ENCODE assay signal across 16 cellular contexts in the genomic region with DNA sequence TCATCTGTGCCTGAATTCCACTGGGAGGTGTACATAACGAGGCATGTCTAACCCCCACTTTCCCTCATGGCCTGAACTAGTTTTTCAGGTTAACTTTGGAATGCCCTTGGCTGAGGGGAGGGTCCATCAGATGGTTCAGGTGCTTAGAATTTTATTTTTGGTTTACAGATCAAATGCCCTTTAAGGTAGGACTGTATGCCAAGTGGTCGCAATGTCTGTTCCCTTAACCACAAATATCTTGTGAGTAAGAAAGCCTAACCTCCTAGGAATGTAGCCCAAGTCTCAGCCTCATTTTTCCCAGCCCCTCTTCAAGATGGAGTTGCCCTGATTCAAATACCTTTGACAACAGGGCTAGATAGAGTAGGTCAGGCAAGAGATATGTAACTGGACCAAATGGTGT.
DNase-seq lines count a peak whose midpoint lies in the region; ATAC-seq and FAIRE-seq lines count a peak whose summit lies in the region.
"Had no signal": no experiment of that assay in that cellular context is flagged by ENCODE, and none has a peak within 500 bp of the region (broad histone marks: within the 10 kb centered on the region; RNA-seq: fewer than 3 reads in every experiment).

No MANE protein-coding gene starts in this region.

- no peaks in the 10 kb centered on the region for H3K4me1 Mint-ChIP-seq in activated T-cell treated with anti-CD3 and anti-CD28 coated beads, Interleukin-2, amount 50 U/mL, for 72 hours (ENCODE audit: low read depth)

- H3K4me1 ChIP-seq in small intestine (ENCODE audit: control insufficient read depth in 2 of 2, insufficient read depth in 1 of 2, low read depth in 1 of 2, low read length in 1 of 2) = no peaks in the 10 kb centered on the region

- no peaks in the 10 kb centered on the region for H3K36me3 ChIP-seq in small intestine (ENCODE audit: control insufficient read depth in 2 of 2, insufficient read depth in 2 of 2, low read length in 2 of 2)
- H3K36me3 ChIP-seq: MG63 had no signal

- H3K9me3 Mint-ChIP-seq in activated T-cell treated with anti-CD3 and anti-CD28 coated beads, Interleukin-2, amount 50 U/mL, for 72 hours = no peaks in the 10 kb centered on the region

- peaks cover 2% of the 10 kb centered on the region in 2 donors for H3K36me3 Mint-ChIP-seq in activated T-cell treated with anti-CD3 and anti-CD28 coated beads, Interleukin-2, amount 50 U/mL, for 72 hours (ENCODE audit: insufficient read depth in 2 of 2)

- H3K4me3 Mint-ChIP-seq in activated T-cell treated with anti-CD3 and anti-CD28 coated beads, Interleukin-2, amount 50 U/mL, for 72 hours = no peak overlapping the region
- H3K4me3 Mint-ChIP-seq: CD8-positive, alpha-beta T cell had no signal

- no peak overlapping the region for H3K27ac ChIP-seq in small intestine (ENCODE audit: low read depth in 1 of 2, low read length in 1 of 2)

- H3K27me3 ChIP-seq in small intestine (ENCODE audit: control insufficient read depth in 2 of 2, insufficient read depth in 2 of 2, low read length in 2 of 2) = peaks cover 0 to 3% of the 10 kb centered on the region in 2 donors

- H3K4me3 ChIP-seq in small intestine (ENCODE audit: low read depth in 1 of 2, low read length in 2 of 2) = no peak overlapping the region
- H3K4me3 ChIP-seq: MG63 had no signal

- no peak for FAIRE-seq in small intestine (lab: Jason Lieb, UNC)

- no peak overlapping the region for H3K27ac Mint-ChIP-seq in activated T-cell treated with anti-CD3 and anti-CD28 coated beads, Interleukin-2, amount 50 U/mL, for 72 hours
- H3K27ac Mint-ChIP-seq: CD8-positive, alpha-beta T cell had no signal

- 90 to 94% (median 91%) methylated on average over 2 of the region's 2 CpGs for WGBS in small intestine, 3 donors

- no peaks in the 10 kb centered on the region for H3K9me3 ChIP-seq in small intestine (ENCODE audit: control insufficient read depth, low read depth)
- H3K9me3 ChIP-seq: MG63 had no signal

- no peak for ATAC-seq in GM18858 (IDR thresholded peaks at IDR 0.05; ENCODE audit: unreplicated experiment)
- ATAC-seq in activated T-cell treated with anti-CD3 and anti-CD28 coated beads, Interleukin-2, amount 50 U/mL, for 72 hours (replicated peaks in 1 of 2) = no peak
- ATAC-seq: CD8-positive, alpha-beta T cell had no signal

- H3K27me3 Mint-ChIP-seq in activated T-cell treated with anti-CD3 and anti-CD28 coated beads, Interleukin-2, amount 50 U/mL, for 72 hours (ENCODE audit: low read depth) = no peaks in the 10 kb centered on the region

- DNase-seq in Daoy (ENCODE audit: low read depth) (peak; percentile 11), HT1080 (ENCODE audit: low read depth) (peak; percentile 69), astrocyte of the hippocampus (ENCODE audit: low read depth, low spot score) (peak; percentile 73), kidney tubule cell (ENCODE audit: low spot score) (peak; percentile 91), small intestine (no peak), Kasumi-1 (lab: John Stamatoyannopoulos, UW) (no peak)
- DNase-seq in activated T-cell treated with anti-CD3 and anti-CD28 coated beads, Interleukin-2, amount 50 U/mL, for 72 hours = no peak
- DNase-seq: CD8-positive, alpha-beta T cell; H7; MG63; NCI-H1105; NCI-H187; NCI-H446 treated with DMSO at 0.1 percent for 48 hours; NCI-H748 treated with DMSO at 0.1 percent for 48 hours; SIG-M5 had no signal

Comparison
In these comparisons a context has a peak if more than half of its experiments do, and no peak if none do; other contexts are left out.
1. DNase-seq: peak in Daoy (single experiment), HT1080 (single experiment), astrocyte of the hippocampus (single experiment) and kidney tubule cell (single experiment); none in small intestine (single experiment), activated T-cell treated with anti-CD3 and anti-CD28 coated beads, Interleukin-2, amount 50 U/mL, for 72 hours (0 of 2) and Kasumi-1 (0 of 2).